Comparison of ENCODE assay signal across 1 cellular context in the genomic region with DNA sequence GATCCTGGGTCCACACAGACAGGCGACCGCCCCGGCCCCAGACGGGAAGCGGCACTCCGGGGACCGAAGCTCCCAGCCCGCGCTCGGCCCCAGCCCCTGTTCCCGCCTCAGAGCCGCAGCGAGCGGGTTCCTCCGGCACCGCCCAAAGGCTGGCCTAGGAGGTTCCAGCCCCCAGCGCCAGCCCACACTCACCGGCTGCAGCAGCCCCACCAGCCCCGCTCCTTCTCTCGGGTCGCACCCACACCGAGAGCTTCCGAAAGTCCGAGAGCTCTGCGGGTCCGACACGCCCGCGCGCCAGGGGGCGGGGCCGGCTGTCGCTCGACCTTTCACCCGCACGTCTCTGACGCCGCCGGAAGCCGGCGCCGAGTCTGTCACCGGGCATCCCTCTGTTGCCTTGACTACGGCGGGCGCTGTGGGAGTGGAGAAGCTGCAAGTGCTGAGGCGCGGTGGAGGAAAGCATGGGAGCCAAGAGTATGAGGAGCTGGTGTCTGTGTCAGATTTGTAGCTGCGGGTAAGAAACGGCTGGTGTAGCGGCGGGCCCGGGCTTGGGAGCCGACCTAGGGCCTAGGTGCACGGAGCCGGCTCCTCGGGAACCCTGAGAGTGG.
A peak's percentile ranks its signal among the peaks of the same experiment; 100 is the strongest.
TF ChIP-seq lines count a peak whose summit lies in the region.

A gene (minus strand): TSS at position 313 of the 605 bp plus-strand sequence. CDS start 956 bp downstream, outside the sequence.
A gene with protein sequence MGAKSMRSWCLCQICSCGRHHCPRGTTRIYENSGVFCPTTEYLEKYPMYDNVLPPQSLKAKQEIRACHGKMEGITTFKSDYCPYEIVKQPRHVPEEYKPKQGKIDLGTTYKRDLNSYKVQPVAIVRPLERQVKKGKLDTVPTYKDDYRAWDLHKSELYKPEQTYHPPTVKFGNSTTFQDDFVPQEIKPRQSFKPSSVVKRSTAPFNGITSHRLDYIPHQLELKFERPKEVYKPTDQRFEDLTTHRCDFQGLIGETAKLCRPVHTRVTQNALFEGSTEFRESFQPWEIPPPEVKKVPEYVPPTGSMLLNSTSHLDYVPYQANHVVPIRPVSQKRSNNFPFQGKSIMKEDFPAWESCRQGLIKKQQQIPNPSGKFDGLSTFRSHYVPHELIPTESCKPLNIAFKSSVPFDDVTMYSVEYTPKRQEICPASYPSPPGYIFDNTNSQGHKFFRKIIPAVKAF (plus strand): TSS at position 397 of the 605 bp plus-strand sequence. CDS start 62 bp downstream, at position 459.

TF ChIP-seq in SK-N-SH, 30 proteins besides CTCF, POLR2A, EP300 and RAD21 (continued from another document):
- TF ChIP-seq, protein P1, sequence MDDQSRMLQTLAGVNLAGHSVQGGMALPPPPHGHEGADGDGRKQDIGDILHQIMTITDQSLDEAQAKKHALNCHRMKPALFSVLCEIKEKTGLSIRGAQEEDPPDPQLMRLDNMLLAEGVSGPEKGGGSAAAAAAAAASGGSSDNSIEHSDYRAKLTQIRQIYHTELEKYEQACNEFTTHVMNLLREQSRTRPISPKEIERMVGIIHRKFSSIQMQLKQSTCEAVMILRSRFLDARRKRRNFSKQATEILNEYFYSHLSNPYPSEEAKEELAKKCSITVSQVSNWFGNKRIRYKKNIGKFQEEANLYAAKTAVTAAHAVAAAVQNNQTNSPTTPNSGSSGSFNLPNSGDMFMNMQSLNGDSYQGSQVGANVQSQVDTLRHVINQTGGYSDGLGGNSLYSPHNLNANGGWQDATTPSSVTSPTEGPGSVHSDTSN (IDR thresholded peaks at IDR 0.05), result peak; percentile 25; the same call in 1 of the 2 replicates
- TF ChIP-seq CHD2 (IDR thresholded peaks at IDR 0.05; ENCODE audit: low read length, partially characterized antibody) (peak; percentile 41), MXI1 (IDR thresholded peaks at IDR 0.05; ENCODE audit: low read depth, low read length) (peak; percentile 99), MEF2A (IDR thresholded peaks at IDR 0.05; ENCODE audit: borderline replicate concordance, low read depth) (no peak), GABPA (IDR thresholded peaks at IDR 0.05; ENCODE audit: low read depth) (peak; percentile 73), FOXJ3 (CRISPR knock-in tag; IDR thresholded peaks at IDR 0.05) (no peak), YY1 (IDR thresholded peaks at IDR 0.05; ENCODE audit: low read depth) (0 out of 2 replicates have a peak, but pooled peaks have one; percentile 34), NFIC (IDR thresholded peaks at IDR 0.05; ENCODE audit: borderline replicate concordance) (no peak), ELF1 (IDR thresholded peaks at IDR 0.05) (peak; percentile 38), TAF1 (IDR thresholded peaks at IDR 0.05; ENCODE audit: borderline replicate concordance, low read depth, low read length) (peak; percentile 47; the same call in 1 of the 2 replicates), NRF1 (IDR thresholded peaks at IDR 0.05; ENCODE audit: low read depth, low read length) (no peak), TCF12 (IDR thresholded peaks at IDR 0.05) (no peak), FOXM1 (IDR thresholded peaks at IDR 0.05; ENCODE audit: low read depth) (no peak), RCOR1 (IDR thresholded peaks at IDR 0.05; ENCODE audit: low read length) (no peak), FOSL2 (IDR thresholded peaks at IDR 0.05; ENCODE audit: borderline replicate concordance, low read depth) (no peak), GATA2 (CRISPR knock-in tag; IDR thresholded peaks at IDR 0.05) (no peak), POLR2AphosphoS5 (IDR thresholded peaks at IDR 0.05; ENCODE audit: low read depth, low read length) (peak; percentile 64), TEAD4 (IDR thresholded peaks at IDR 0.05; ENCODE audit: borderline replicate concordance, insufficient read depth) (no peak), RFX5 (IDR thresholded peaks at IDR 0.05; ENCODE audit: low read length) (no peak), EZH2phosphoT487 (IDR thresholded peaks at IDR 0.05; ENCODE audit: borderline replicate concordance, low read depth) (no peak)
- TF ChIP-seq, protein P2, sequence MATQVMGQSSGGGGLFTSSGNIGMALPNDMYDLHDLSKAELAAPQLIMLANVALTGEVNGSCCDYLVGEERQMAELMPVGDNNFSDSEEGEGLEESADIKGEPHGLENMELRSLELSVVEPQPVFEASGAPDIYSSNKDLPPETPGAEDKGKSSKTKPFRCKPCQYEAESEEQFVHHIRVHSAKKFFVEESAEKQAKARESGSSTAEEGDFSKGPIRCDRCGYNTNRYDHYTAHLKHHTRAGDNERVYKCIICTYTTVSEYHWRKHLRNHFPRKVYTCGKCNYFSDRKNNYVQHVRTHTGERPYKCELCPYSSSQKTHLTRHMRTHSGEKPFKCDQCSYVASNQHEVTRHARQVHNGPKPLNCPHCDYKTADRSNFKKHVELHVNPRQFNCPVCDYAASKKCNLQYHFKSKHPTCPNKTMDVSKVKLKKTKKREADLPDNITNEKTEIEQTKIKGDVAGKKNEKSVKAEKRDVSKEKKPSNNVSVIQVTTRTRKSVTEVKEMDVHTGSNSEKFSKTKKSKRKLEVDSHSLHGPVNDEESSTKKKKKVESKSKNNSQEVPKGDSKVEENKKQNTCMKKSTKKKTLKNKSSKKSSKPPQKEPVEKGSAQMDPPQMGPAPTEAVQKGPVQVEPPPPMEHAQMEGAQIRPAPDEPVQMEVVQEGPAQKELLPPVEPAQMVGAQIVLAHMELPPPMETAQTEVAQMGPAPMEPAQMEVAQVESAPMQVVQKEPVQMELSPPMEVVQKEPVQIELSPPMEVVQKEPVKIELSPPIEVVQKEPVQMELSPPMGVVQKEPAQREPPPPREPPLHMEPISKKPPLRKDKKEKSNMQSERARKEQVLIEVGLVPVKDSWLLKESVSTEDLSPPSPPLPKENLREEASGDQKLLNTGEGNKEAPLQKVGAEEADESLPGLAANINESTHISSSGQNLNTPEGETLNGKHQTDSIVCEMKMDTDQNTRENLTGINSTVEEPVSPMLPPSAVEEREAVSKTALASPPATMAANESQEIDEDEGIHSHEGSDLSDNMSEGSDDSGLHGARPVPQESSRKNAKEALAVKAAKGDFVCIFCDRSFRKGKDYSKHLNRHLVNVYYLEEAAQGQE (IDR thresholded peaks at IDR 0.05; ENCODE audit: low read depth, low read length), result no peak
- TF ChIP-seq, protein P3, sequence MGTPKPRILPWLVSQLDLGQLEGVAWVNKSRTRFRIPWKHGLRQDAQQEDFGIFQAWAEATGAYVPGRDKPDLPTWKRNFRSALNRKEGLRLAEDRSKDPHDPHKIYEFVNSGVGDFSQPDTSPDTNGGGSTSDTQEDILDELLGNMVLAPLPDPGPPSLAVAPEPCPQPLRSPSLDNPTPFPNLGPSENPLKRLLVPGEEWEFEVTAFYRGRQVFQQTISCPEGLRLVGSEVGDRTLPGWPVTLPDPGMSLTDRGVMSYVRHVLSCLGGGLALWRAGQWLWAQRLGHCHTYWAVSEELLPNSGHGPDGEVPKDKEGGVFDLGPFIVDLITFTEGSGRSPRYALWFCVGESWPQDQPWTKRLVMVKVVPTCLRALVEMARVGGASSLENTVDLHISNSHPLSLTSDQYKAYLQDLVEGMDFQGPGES (IDR thresholded peaks at IDR 0.05; ENCODE audit: low read depth, low read length), result no peak
- TF ChIP-seq, protein P4, sequence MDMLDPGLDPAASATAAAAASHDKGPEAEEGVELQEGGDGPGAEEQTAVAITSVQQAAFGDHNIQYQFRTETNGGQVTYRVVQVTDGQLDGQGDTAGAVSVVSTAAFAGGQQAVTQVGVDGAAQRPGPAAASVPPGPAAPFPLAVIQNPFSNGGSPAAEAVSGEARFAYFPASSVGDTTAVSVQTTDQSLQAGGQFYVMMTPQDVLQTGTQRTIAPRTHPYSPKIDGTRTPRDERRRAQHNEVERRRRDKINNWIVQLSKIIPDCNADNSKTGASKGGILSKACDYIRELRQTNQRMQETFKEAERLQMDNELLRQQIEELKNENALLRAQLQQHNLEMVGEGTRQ (IDR thresholded peaks at IDR 0.05; ENCODE audit: borderline replicate concordance, low read depth, low read length), result no peak
- TF ChIP-seq, protein P5, sequence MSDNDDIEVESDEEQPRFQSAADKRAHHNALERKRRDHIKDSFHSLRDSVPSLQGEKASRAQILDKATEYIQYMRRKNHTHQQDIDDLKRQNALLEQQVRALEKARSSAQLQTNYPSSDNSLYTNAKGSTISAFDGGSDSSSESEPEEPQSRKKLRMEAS (IDR thresholded peaks at IDR 0.05; ENCODE audit: low read depth), result 0 out of 2 replicates have a peak, but pooled peaks have one; percentile 54
- TF ChIP-seq, protein P6, sequence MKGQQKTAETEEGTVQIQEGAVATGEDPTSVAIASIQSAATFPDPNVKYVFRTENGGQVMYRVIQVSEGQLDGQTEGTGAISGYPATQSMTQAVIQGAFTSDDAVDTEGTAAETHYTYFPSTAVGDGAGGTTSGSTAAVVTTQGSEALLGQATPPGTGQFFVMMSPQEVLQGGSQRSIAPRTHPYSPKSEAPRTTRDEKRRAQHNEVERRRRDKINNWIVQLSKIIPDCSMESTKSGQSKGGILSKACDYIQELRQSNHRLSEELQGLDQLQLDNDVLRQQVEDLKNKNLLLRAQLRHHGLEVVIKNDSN (IDR thresholded peaks at IDR 0.05; ENCODE audit: borderline replicate concordance, low read depth), result no peak; the same call in 1 of the 2 replicates
